ENCODE assay signal across 12 cellular contexts in genomic region chr17:28133562-28133970, GRCh38.
A peak's percentile ranks its signal among the peaks of the same experiment; 100 is the strongest.
DNase-seq lines count a peak whose midpoint lies in the region; ATAC-seq, FAIRE-seq and TF ChIP-seq lines count a peak whose summit lies in the region.
"Had no signal": no experiment of that assay in that cellular context is flagged by ENCODE, and none has a peak within 500 bp of the region (broad histone marks: within the 10 kb centered on the region; RNA-seq: fewer than 3 reads in every experiment).

No MANE protein-coding gene starts in this region.

- dilution Hi-C loops in keratinocyte (cut with MboI; ENCODE audit: extremely low pct_ligation_motif_present, low sequenced_read_pairs): no loop called here

- peaks cover 15% of the 10 kb centered on the region for H3K4me1 ChIP-seq in keratinocyte (ENCODE audit: control insufficient read depth, extremely low read depth, insufficient read depth, low read length)
- H3K4me1 ChIP-seq: lower lobe of right lung had no signal

- H4K20me1 ChIP-seq in keratinocyte (ENCODE audit: control insufficient read depth, extremely low read depth, insufficient read depth, low read length): no peaks in the 10 kb centered on the region

- TF ChIP-seq CTCF in AG10803 (conservative IDR thresholded peaks at IDR 0.05; ENCODE audit: low read length) (no peak), keratinocyte (optimal IDR thresholded peaks at IDR 0.05 in 1 of 3, IDR thresholded peaks at IDR 0.05 in 1 of 3, conservative IDR thresholded peaks at IDR 0.05 in 1 of 3; ENCODE audit: extremely low read depth in 1 of 3, insufficient read depth in 2 of 3, low read length in 3 of 3) (no peak)

- H3K4me2 ChIP-seq in keratinocyte (ENCODE audit: control insufficient read depth, extremely low read depth, insufficient read depth, low read depth, low read length): no peak overlapping the region

- H3K27me3 ChIP-seq in keratinocyte (ENCODE audit: control insufficient read depth, extremely low read depth, insufficient read depth, low read length): no peaks in the 10 kb centered on the region

- peaks cover 5 to 14% of the 10 kb centered on the region in 2 experiments for H3K36me3 ChIP-seq in keratinocyte (ENCODE audit: control insufficient read depth in 2 of 2, extremely low read depth in 1 of 2, insufficient read depth in 2 of 2, low read length in 2 of 2)

- FAIRE-seq in keratinocyte (lab: Jason Lieb, UNC): peak; percentile 57

- H3K4me3 ChIP-seq in AG10803 (ENCODE audit: low read length): no peak overlapping the region
- no peak overlapping the region for H3K4me3 ChIP-seq in keratinocyte (ENCODE audit: control insufficient read depth in 2 of 3, extremely low read depth in 1 of 3, insufficient read depth in 2 of 3, low read depth in 1 of 3, low read length in 3 of 3)
- H3K4me3 ChIP-seq: lower lobe of right lung had no signal

- peak; percentile 60 for DNase-seq in AG10803 (ENCODE audit: low read depth)
- DNase-seq in HS-27A (ENCODE audit: low read depth): peak; percentile 11
- peak; percentile 49 for DNase-seq in astrocyte of the hippocampus (ENCODE audit: low read depth, low spot score)
- DNase-seq in keratinocyte (ENCODE audit: low read depth, low spot score): peak; percentile 40
- DNase-seq in stimulated activated CD4-positive, alpha-beta T cell treated with anti-CD3 and anti-CD28 coated beads, Interleukin-1b, Interleukin-23, amount 100 ng/mL, for 48 hours: no peak
- no peak for DNase-seq in SKM-1 (lab: John Stamatoyannopoulos, UW; ENCODE audit: unreplicated experiment)
- no peak for DNase-seq in GM19238 (ENCODE audit: insufficient read length, low spot score)
- DNase-seq: DMS 273 treated with DMSO at 0.1 percent for 48 hours; lower lobe of right lung; NCI-H187 treated with DMSO at 0.1 percent for 48 hours; stimulated activated CD4-positive, alpha-beta T cell treated with anti-CD3 and anti-CD28 coated beads, Interleukin-4, amount 100 ng/mL, for 1 hour had no signal

- peak overlapping the region; percentile 22 for H3K27ac ChIP-seq in keratinocyte (ENCODE audit: control insufficient read depth, insufficient read depth, low read length)
- H3K27ac ChIP-seq: lower lobe of right lung had no signal

- H3K9me1 ChIP-seq in keratinocyte (ENCODE audit: control insufficient read depth, extremely low read depth, insufficient read depth, low read length): no peaks in the 10 kb centered on the region

- H2AFZ ChIP-seq in keratinocyte (ENCODE audit: control insufficient read depth, low read length): no peak overlapping the region

- no peaks in the 10 kb centered on the region for H3K9me3 ChIP-seq in keratinocyte (ENCODE audit: control insufficient read depth, low read depth, low read length)
- H3K9me3 ChIP-seq: lower lobe of right lung had no signal

- H3K79me2 ChIP-seq in keratinocyte (ENCODE audit: control insufficient read depth, insufficient read depth, low read length): no peaks in the 10 kb centered on the region

- no peak overlapping the region for H3K9ac ChIP-seq in keratinocyte (ENCODE audit: control insufficient read depth, extremely low read depth, insufficient read depth, low read length)

- no peak for ATAC-seq in GM19455 (IDR thresholded peaks at IDR 0.05; ENCODE audit: unreplicated experiment)
- ATAC-seq: lower lobe of right lung had no signal

Comparison
In these comparisons a context has a peak if more than half of its experiments do, and no peak if none do; other contexts are left out.
1. DNase-seq: peak in AG10803 (single experiment), HS-27A (single experiment), astrocyte of the hippocampus (single experiment) and keratinocyte (single experiment); none in stimulated activated CD4-positive, alpha-beta T cell treated with anti-CD3 and anti-CD28 coated beads, Interleukin-1b, Interleukin-23, amount 100 ng/mL, for 48 hours (single experiment), SKM-1 (single experiment) and GM19238 (single experiment).